ENCODE assay signal across 1 cellular context in the genomic region with DNA sequence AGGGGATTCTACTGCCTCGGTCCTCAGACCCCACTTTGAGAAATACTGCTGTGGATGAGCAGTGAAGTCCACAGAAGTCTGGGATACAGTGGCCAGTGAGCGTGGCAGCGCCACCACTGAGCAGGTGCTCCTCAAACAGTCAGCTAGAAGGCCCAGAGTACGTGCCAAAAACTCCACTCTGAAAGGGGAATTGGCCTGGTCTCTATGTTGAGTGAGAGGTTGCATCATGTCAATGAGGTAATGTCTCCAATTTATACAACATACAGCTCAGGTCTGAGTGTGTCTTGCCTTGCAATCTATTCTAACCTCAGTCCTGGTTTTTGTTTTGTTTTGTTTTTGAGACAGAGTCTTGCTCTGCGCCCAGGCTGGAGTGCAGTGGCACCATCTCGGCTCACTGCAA.
TF ChIP-seq lines count a peak whose summit lies in the region.

No MANE protein-coding gene starts in this region.

TF ChIP-seq in K562, 482 proteins besides CTCF, POLR2A, EP300 and RAD21 (continued from another document and continues in another):
- TF ChIP-seq, protein P1, sequence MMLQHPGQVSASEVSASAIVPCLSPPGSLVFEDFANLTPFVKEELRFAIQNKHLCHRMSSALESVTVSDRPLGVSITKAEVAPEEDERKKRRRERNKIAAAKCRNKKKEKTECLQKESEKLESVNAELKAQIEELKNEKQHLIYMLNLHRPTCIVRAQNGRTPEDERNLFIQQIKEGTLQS (IDR thresholded peaks at IDR 0.05), result peak; percentile 87
- TF ChIP-seq, protein P1 (CRISPR knock-in tag; conservative IDR thresholded peaks at IDR 0.05), result no peak
- TF ChIP-seq ZNF76 (CRISPR knock-in tag; IDR thresholded peaks at IDR 0.05; ENCODE audit: borderline replicate concordance) (no peak), ARID1B (IDR thresholded peaks at IDR 0.05) (0 out of 2 replicates have a peak, but pooled peaks have one; percentile 14), ZNF175 (CRISPR knock-in tag; IDR thresholded peaks at IDR 0.05; ENCODE audit: low read depth) (peak; percentile 42; the same call in 1 of the 2 replicates), MCM5 (IDR thresholded peaks at IDR 0.05; ENCODE audit: low read depth) (no peak), GATA2 (CRISPR knock-in tag; IDR thresholded peaks at IDR 0.05) (no peak), ZSCAN29 (IDR thresholded peaks at IDR 0.05) (no peak), ZKSCAN3 (CRISPR knock-in tag; IDR thresholded peaks at IDR 0.05) (no peak), EGR1 (conservative IDR thresholded peaks at IDR 0.05) (no peak), BDP1 (IDR thresholded peaks at IDR 0.05; ENCODE audit: insufficient read depth, insufficient read length) (no peak), IRF2 (CRISPR knock-in tag; IDR thresholded peaks at IDR 0.05) (no peak), ZNF707 (CRISPR knock-in tag; conservative IDR thresholded peaks at IDR 0.05) (no peak), NR2F6 (CRISPR knock-in tag; IDR thresholded peaks at IDR 0.05) (no peak), RBM15 (IDR thresholded peaks at IDR 0.05; ENCODE audit: insufficient read depth, low read length) (no peak), ZNF696 (CRISPR knock-in tag; conservative IDR thresholded peaks at IDR 0.05) (no peak), MAZ (CRISPR knock-in tag; conservative IDR thresholded peaks at IDR 0.05 in 1 of 2, IDR thresholded peaks at IDR 0.05 in 1 of 2) (0 out of 4 replicates have a peak, but pooled peaks of 1 of the 2 experiments have one; percentile 14), LARP7 (IDR thresholded peaks at IDR 0.05) (no peak), ERF (CRISPR knock-in tag; IDR thresholded peaks at IDR 0.05) (no peak), JUN (IDR thresholded peaks at IDR 0.05; ENCODE audit: borderline replicate concordance, low read depth, low read length) (peak; percentile 76), JUN (CRISPR knock-in tag; IDR thresholded peaks at IDR 0.05; ENCODE audit: borderline replicate concordance) (no peak), HNRNPH1 (optimal IDR thresholded peaks at IDR 0.05; ENCODE audit: low read depth, low read length) (no peak), SMC3 (conservative IDR thresholded peaks at IDR 0.05; ENCODE audit: insufficient read depth, low read depth, low read length) (no peak), SMARCA4 (IDR thresholded peaks at IDR 0.05) (no peak), TSC22D4 (tag; IDR thresholded peaks at IDR 0.05) (no peak), TBL1XR1 (IDR thresholded peaks at IDR 0.05; ENCODE audit: low read length in 2 of 2) (no peak), SPI1 (IDR thresholded peaks at IDR 0.05; ENCODE audit: borderline replicate concordance, low read depth, low read length) (peak; percentile 91), KLF10 (CRISPR knock-in tag; IDR thresholded peaks at IDR 0.05) (no peak), ATF1 (CRISPR knock-in tag; IDR thresholded peaks at IDR 0.05) (no peak), ATF1 (tag; IDR thresholded peaks at IDR 0.05) (no peak), PTTG1 (tag; IDR thresholded peaks at IDR 0.05; ENCODE audit: low read depth) (no peak), SRF (CRISPR knock-in tag; IDR thresholded peaks at IDR 0.05) (no peak), ETV1 (tag; conservative IDR thresholded peaks at IDR 0.05; ENCODE audit: low read depth) (no peak), E2F3 (CRISPR knock-in tag; IDR thresholded peaks at IDR 0.05) (no peak), ATF7 (IDR thresholded peaks at IDR 0.05) (peak; percentile 95), EWSR1 (IDR thresholded peaks at IDR 0.05; ENCODE audit: borderline replicate concordance, low read depth, partially characterized antibody) (no peak)
- TF ChIP-seq, protein P2, sequence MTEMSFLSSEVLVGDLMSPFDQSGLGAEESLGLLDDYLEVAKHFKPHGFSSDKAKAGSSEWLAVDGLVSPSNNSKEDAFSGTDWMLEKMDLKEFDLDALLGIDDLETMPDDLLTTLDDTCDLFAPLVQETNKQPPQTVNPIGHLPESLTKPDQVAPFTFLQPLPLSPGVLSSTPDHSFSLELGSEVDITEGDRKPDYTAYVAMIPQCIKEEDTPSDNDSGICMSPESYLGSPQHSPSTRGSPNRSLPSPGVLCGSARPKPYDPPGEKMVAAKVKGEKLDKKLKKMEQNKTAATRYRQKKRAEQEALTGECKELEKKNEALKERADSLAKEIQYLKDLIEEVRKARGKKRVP (CRISPR knock-in tag; IDR thresholded peaks at IDR 0.05), result peak; percentile 92
- TF ChIP-seq, protein P3, sequence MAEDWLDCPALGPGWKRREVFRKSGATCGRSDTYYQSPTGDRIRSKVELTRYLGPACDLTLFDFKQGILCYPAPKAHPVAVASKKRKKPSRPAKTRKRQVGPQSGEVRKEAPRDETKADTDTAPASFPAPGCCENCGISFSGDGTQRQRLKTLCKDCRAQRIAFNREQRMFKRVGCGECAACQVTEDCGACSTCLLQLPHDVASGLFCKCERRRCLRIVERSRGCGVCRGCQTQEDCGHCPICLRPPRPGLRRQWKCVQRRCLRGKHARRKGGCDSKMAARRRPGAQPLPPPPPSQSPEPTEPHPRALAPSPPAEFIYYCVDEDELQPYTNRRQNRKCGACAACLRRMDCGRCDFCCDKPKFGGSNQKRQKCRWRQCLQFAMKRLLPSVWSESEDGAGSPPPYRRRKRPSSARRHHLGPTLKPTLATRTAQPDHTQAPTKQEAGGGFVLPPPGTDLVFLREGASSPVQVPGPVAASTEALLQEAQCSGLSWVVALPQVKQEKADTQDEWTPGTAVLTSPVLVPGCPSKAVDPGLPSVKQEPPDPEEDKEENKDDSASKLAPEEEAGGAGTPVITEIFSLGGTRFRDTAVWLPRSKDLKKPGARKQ (CRISPR knock-in tag; IDR thresholded peaks at IDR 0.05), result no peak
- TF ChIP-seq, protein P4, sequence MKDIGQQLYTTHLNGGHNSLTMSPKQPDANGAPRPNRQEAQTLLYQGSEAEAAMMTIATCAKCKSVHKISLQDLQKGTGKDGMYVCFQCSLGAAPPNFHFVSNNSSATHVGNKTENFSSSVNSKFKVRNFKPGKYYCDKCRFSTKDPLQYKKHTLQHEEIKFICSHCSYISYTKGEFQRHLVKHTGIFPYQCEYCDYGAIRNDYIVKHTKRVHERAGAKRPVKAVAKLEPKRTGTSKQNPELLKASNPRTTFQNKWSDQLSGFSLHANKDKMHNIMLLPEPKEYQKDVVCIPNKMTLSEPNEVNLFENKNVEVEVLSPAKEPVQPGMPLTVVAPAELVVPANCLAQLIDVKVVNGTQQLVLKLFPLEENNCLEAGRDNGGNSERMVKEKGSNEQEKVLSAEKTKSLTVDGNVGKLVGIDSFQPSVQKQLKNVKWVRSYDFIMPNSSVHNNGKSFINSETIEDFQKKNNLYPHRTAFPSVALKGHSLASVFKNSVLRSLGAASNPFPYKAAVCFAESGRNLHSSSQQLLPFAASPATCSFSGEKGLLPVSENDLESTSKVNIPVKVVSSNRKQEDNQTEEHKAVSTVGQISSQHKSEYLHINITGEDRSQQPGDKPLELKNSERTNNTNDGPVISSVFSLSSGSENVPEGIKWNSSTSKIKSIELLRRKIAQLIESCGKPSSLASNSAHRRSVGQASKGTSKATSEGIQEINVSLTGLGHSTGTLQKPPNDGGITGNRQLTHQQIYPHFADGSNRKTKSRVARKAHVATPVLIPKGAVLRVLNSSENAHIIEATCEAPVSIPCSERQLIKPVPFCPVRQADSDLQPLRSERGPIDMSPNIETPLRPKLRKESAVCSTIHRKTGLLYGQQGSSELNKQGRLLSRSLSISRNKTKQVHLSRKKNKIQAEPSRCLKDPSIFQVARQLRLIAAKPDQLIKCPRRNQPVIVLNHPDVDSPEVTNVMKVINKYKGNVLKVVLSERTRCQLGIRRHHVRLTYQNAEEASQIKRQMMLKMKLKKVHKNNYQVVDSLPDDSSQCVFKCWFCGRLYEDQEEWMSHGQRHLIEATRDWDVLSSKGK (CRISPR knock-in tag; IDR thresholded peaks at IDR 0.05), result no peak
- TF ChIP-seq, protein P5, sequence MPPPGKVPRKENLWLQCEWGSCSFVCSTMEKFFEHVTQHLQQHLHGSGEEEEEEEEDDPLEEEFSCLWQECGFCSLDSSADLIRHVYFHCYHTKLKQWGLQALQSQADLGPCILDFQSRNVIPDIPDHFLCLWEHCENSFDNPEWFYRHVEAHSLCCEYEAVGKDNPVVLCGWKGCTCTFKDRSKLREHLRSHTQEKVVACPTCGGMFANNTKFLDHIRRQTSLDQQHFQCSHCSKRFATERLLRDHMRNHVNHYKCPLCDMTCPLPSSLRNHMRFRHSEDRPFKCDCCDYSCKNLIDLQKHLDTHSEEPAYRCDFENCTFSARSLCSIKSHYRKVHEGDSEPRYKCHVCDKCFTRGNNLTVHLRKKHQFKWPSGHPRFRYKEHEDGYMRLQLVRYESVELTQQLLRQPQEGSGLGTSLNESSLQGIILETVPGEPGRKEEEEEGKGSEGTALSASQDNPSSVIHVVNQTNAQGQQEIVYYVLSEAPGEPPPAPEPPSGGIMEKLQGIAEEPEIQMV (tag; conservative IDR thresholded peaks at IDR 0.05; ENCODE audit: low read depth), result no peak
- TF ChIP-seq, protein P6, sequence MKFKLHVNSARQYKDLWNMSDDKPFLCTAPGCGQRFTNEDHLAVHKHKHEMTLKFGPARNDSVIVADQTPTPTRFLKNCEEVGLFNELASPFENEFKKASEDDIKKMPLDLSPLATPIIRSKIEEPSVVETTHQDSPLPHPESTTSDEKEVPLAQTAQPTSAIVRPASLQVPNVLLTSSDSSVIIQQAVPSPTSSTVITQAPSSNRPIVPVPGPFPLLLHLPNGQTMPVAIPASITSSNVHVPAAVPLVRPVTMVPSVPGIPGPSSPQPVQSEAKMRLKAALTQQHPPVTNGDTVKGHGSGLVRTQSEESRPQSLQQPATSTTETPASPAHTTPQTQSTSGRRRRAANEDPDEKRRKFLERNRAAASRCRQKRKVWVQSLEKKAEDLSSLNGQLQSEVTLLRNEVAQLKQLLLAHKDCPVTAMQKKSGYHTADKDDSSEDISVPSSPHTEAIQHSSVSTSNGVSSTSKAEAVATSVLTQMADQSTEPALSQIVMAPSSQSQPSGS (CRISPR knock-in tag; IDR thresholded peaks at IDR 0.05), result peak; percentile 31; the same call in 1 of the 2 replicates
- TF ChIP-seq, protein P7, sequence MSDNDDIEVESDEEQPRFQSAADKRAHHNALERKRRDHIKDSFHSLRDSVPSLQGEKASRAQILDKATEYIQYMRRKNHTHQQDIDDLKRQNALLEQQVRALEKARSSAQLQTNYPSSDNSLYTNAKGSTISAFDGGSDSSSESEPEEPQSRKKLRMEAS (CRISPR knock-in tag; IDR thresholded peaks at IDR 0.05), result no peak
